Comparison of ENCODE assay signal across 21 cellular contexts in the genomic region with DNA sequence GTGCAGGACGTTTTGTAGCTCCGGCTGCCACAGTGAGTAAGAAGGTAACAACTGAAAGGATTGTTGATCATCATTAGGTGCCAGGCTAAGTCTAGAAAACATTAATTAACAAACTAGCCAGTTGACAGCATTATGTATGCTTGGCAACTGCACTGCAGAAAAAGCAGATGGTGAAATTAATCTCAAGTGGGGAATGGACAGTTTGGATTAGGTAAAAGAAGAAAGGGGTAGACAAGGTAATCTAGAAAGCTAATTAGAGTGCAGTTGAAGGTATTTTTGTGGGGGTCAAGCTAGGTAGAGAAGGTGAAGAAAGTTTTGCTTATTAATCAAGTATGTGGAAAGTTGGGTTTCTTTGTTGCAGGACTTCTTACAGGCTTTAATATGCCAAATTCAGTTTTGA.
DNase-seq lines count a peak whose midpoint lies in the region; ATAC-seq, FAIRE-seq and TF ChIP-seq lines count a peak whose summit lies in the region.
"Had no signal": no experiment of that assay in that cellular context is flagged by ENCODE, and none has a peak within 500 bp of the region (broad histone marks: within the 10 kb centered on the region; RNA-seq: fewer than 3 reads in every experiment).

No MANE protein-coding gene starts in this region.

- no peak overlapping the region for H3K4me3 Mint-ChIP-seq in activated CD4-positive, alpha-beta memory T cell treated with anti-CD3 and anti-CD28 coated beads for 36 hours
- H3K4me3 Mint-ChIP-seq in effector memory CD8-positive, alpha-beta T cell = no peak overlapping the region
- H3K4me3 Mint-ChIP-seq: CD8-positive, alpha-beta T cell had no signal

- H3K36me3 Mint-ChIP-seq in activated CD4-positive, alpha-beta memory T cell treated with anti-CD3 and anti-CD28 coated beads for 36 hours = peaks cover 30% of the 10 kb centered on the region
- peaks cover 47% of the 10 kb centered on the region for H3K36me3 Mint-ChIP-seq in effector memory CD8-positive, alpha-beta T cell (ENCODE audit: insufficient read depth)

- H3K4me3 ChIP-seq in WERI-Rb-1 (ENCODE audit: low read depth, low read length) = no peak overlapping the region
- H3K4me3 ChIP-seq: MG63 had no signal

- CTCF ChIA-PET in activated CD4-positive, alpha-beta memory T cell treated with anti-CD3 and anti-CD28 coated beads for 36 hours (lab: Charles Lee) = no interaction called here

- no peaks in the 10 kb centered on the region for H3K4me1 Mint-ChIP-seq in activated CD4-positive, alpha-beta memory T cell treated with anti-CD3 and anti-CD28 coated beads for 36 hours (ENCODE audit: low read depth)
- peaks cover 0 to 3% of the 10 kb centered on the region in 2 donors for H3K4me1 Mint-ChIP-seq in effector memory CD8-positive, alpha-beta T cell (ENCODE audit: low read depth in 2 of 2)

- POLR2A ChIA-PET in activated CD4-positive, alpha-beta memory T cell treated with anti-CD3 and anti-CD28 coated beads for 36 hours (lab: Charles Lee) = no interaction called here

- FAIRE-seq in HTR-8/SVneo (lab: Jason Lieb, UNC) = peak; percentile 20
- FAIRE-seq: A204.1 had no signal

- no peak for ATAC-seq in effector memory CD8-positive, alpha-beta T cell (replicated peaks)
- ATAC-seq: CD8-positive, alpha-beta T cell; PC-3 had no signal

- H3K27me3 Mint-ChIP-seq in activated CD4-positive, alpha-beta memory T cell treated with anti-CD3 and anti-CD28 coated beads for 36 hours = no peaks in the 10 kb centered on the region
- H3K27me3 Mint-ChIP-seq in effector memory CD8-positive, alpha-beta T cell = no peaks in the 10 kb centered on the region

- no peak for TF ChIP-seq CTCF in WERI-Rb-1 (IDR thresholded peaks at IDR 0.05; ENCODE audit: low read depth, low read length)

- no peaks in the 10 kb centered on the region for H3K9me3 ChIP-seq in WERI-Rb-1 (ENCODE audit: severe bottlenecking)
- H3K9me3 ChIP-seq: MG63 had no signal

- peak overlapping the region; percentile 25; the same call in 1 of the 2 replicates for H3K27ac ChIP-seq in WERI-Rb-1

- no peaks in the 10 kb centered on the region for H3K36me3 ChIP-seq in WERI-Rb-1

- peak; percentile 44 for DNase-seq in D341Med (ENCODE audit: low spot score)
- DNase-seq in HTR-8/SVneo (ENCODE audit: insufficient read length, low spot score) = no peak
- DNase-seq in NCI-H69 (lab: John Stamatoyannopoulos, UW) = peak; percentile 89
- peak; percentile 31 for DNase-seq in WERI-Rb-1
- DNase-seq in activated CD4-positive, alpha-beta memory T cell treated with anti-CD3 and anti-CD28 coated beads for 36 hours = no peak
- no peak for DNase-seq in effector memory CD8-positive, alpha-beta T cell
- DNase-seq in kidney glomerular epithelial cell (lab: John Stamatoyannopoulos, UW) = no peak
- DNase-seq in AG20443 (ENCODE audit: low spot score) = no peak
- DNase-seq: Calu3; CD8-positive, alpha-beta T cell; DMS79 treated with DMSO at 0.1 percent for 48 hours; H7; Kasumi-1; MG63; NCI-H1048; NCI-H1436 treated with DMSO at 0.1 percent for 48 hours; NCI-H526; PC-3; RPMI8226; SHP77 treated with DMSO at 0.1 percent for 48 hours had no signal

- no peaks in the 10 kb centered on the region for H3K9me3 Mint-ChIP-seq in activated CD4-positive, alpha-beta memory T cell treated with anti-CD3 and anti-CD28 coated beads for 36 hours
- H3K9me3 Mint-ChIP-seq in effector memory CD8-positive, alpha-beta T cell = no peaks in the 10 kb centered on the region
- H3K9me3 Mint-ChIP-seq: CD8-positive, alpha-beta T cell had no signal

- intact Hi-C loops in activated CD4-positive, alpha-beta memory T cell treated with anti-CD3 and anti-CD28 coated beads for 36 hours (cut with micrococcal nuclease) = no loop called here

- no peak overlapping the region for H3K27ac Mint-ChIP-seq in activated CD4-positive, alpha-beta memory T cell treated with anti-CD3 and anti-CD28 coated beads for 36 hours
- H3K27ac Mint-ChIP-seq in effector memory CD8-positive, alpha-beta T cell = no peak overlapping the region
- H3K27ac Mint-ChIP-seq: CD8-positive, alpha-beta T cell had no signal

- no peaks in the 10 kb centered on the region for H3K27me3 ChIP-seq in WERI-Rb-1 (ENCODE audit: insufficient read depth, low read depth, severe bottlenecking)
- H3K27me3 ChIP-seq: MG63 had no signal

Comparison
In these comparisons a context has a peak if more than half of its experiments do, and no peak if none do; other contexts are left out.
1. DNase-seq: peak in D341Med (single experiment), NCI-H69 (single experiment) and WERI-Rb-1 (single experiment); none in HTR-8/SVneo (single experiment), activated CD4-positive, alpha-beta memory T cell treated with anti-CD3 and anti-CD28 coated beads for 36 hours (single experiment), effector memory CD8-positive, alpha-beta T cell (0 of 3), kidney glomerular epithelial cell (single experiment) and AG20443 (single experiment).